Comparison of ENCODE assay signal across 27 cellular contexts in genomic region chr6:45654673-45655072, GRCh38.
A peak's percentile ranks its signal among the peaks of the same experiment; 100 is the strongest.
DNase-seq lines count a peak whose midpoint lies in the region; ATAC-seq, FAIRE-seq and TF ChIP-seq lines count a peak whose summit lies in the region.
"Had no signal": no experiment of that assay in that cellular context is flagged by ENCODE, and none has a peak within 500 bp of the region (broad histone marks: within the 10 kb centered on the region; RNA-seq: fewer than 3 reads in every experiment).

No MANE protein-coding gene starts in this region.

- H3K9me3 ChIP-seq in A549 (0 out of 3 replicates have a peak, but pooled peaks cover 7% of the 10 kb centered on the region), RWPE2 (ENCODE audit: severe bottlenecking) (no peaks in the 10 kb centered on the region)
- H3K9me3 ChIP-seq: esophagus squamous epithelium, suprapubic skin had no signal

- no peaks in the 10 kb centered on the region for H3K36me3 Mint-ChIP-seq in mesothelial cell of epicardium
- H3K36me3 Mint-ChIP-seq: stimulated activated memory B cell treated with anti-CD40 and anti-IgM and Interleukin-4, amounts not matched to agents 10 μg/mL and 1 μg/mL and 100 μg/mL, for 72 hours had no signal

- no peaks in the 10 kb centered on the region for H3K27me3 ChIP-seq in RWPE2 (ENCODE audit: insufficient read depth, poor library complexity, severe bottlenecking)
- H3K27me3 ChIP-seq: esophagus squamous epithelium had no signal

- no peak for DNase-seq in A549 (ENCODE audit: low read depth in 1 of 2, low spot score in 1 of 2)
- peak; percentile 33 for DNase-seq in GM03348 (ENCODE audit: low spot score)
- DNase-seq in RWPE2 (ENCODE audit: low spot score), result no peak
- DNase-seq in glomerular visceral epithelial cell (ENCODE audit: extremely low spot score), result peak; percentile 80
- DNase-seq in stimulated activated naive CD4-positive, alpha-beta T cell (lab: John Stamatoyannopoulos, UW), result no peak
- no peak for DNase-seq in NCI-H2107 (lab: John Stamatoyannopoulos, UW)
- no peak for DNase-seq in mesothelial cell of epicardium (ENCODE audit: low spot score in 2 of 2, unreplicated experiment in 2 of 2)
- DNase-seq: ACHN; activated CD4-positive, alpha-beta T cell treated with anti-CD3 and anti-CD28 coated beads for 1 hour; activated CD8-positive, alpha-beta T cell treated with anti-CD3 and anti-CD28 coated beads for 36 hours; activated naive CD4-positive, alpha-beta T cell; activated T-cell treated with anti-CD3 and anti-CD28 coated beads, Interleukin-2, amount 50 U/mL, for 24 hours; C1 segment of cervical spinal cord; esophagus squamous epithelium; head of caudate nucleus; Karpas-422; NCI-H1092 treated with DMSO at 0.1 percent for 48 hours; NCI-H2029; NCI-H82; SIG-M5; T-helper 1 cell had no signal

- ATAC-seq in A549, result no peak
- ATAC-seq in RWPE2 (ENCODE audit: low read depth), result no peak
- ATAC-seq in GM19463 (IDR thresholded peaks at IDR 0.05; ENCODE audit: unreplicated experiment), result no peak
- ATAC-seq: activated CD8-positive, alpha-beta T cell treated with anti-CD3 and anti-CD28 coated beads for 36 hours; stimulated activated memory B cell treated with anti-CD40 and anti-IgM and Interleukin-4, amounts not matched to agents 10 μg/mL and 1 μg/mL and 100 μg/mL, for 72 hours had no signal

- H3K4me3 Mint-ChIP-seq in mesothelial cell of epicardium, result no peak overlapping the region
- H3K4me3 Mint-ChIP-seq: activated CD8-positive, alpha-beta T cell treated with anti-CD3 and anti-CD28 coated beads for 36 hours; activated T-cell treated with anti-CD3 and anti-CD28 coated beads, Interleukin-2, amount 50 U/mL, for 24 hours; stimulated activated memory B cell treated with anti-CD40 and anti-IgM and Interleukin-4, amounts not matched to agents 10 μg/mL and 1 μg/mL and 100 μg/mL, for 72 hours had no signal

- H3K36me3 ChIP-seq in RWPE2 (ENCODE audit: low read depth), result no peaks in the 10 kb centered on the region
- H3K36me3 ChIP-seq: esophagus squamous epithelium, suprapubic skin had no signal

- no peak for TF ChIP-seq POLR2A in A549 (IDR thresholded peaks at IDR 0.05; ENCODE audit: low read length)

- H3K4me1 Mint-ChIP-seq in mesothelial cell of epicardium, result peaks cover 11% of the 10 kb centered on the region

- CTCF ChIA-PET in A549 (lab: Yijun Ruan, JAX), result interaction anchor here (1.0 kb wide), 1 partner anchor 60 kb away, joined by 3 read pairs; no protein-coding TSS in a partner anchor

- no peak for TF ChIP-seq EP300 in A549 (IDR thresholded peaks at IDR 0.05)

- H3K4me3 ChIP-seq in A549, result no peak overlapping the region
- H3K4me3 ChIP-seq in RWPE2 (ENCODE audit: severe bottlenecking), result no peak overlapping the region
- H3K4me3 ChIP-seq: esophagus squamous epithelium, suprapubic skin had no signal

- H3K4me1 ChIP-seq in A549, result peaks cover 47% of the 10 kb centered on the region
- peaks cover 40% of the 10 kb centered on the region for H3K4me1 ChIP-seq in RWPE2 (ENCODE audit: insufficient read depth, poor library complexity, severe bottlenecking)
- H3K4me1 ChIP-seq: suprapubic skin had no signal

- H3K27ac ChIP-seq in A549 (peak overlapping the region; percentile 83 to 86), RWPE2 (ENCODE audit: poor library complexity, severe bottlenecking) (peak overlapping the region; percentile 94)
- H3K27ac ChIP-seq: esophagus squamous epithelium, suprapubic skin had no signal

- H3K27ac Mint-ChIP-seq in mesothelial cell of epicardium, result no peak overlapping the region
- H3K27ac Mint-ChIP-seq: activated CD8-positive, alpha-beta T cell treated with anti-CD3 and anti-CD28 coated beads for 36 hours; activated T-cell treated with anti-CD3 and anti-CD28 coated beads, Interleukin-2, amount 50 U/mL, for 24 hours; stimulated activated memory B cell treated with anti-CD40 and anti-IgM and Interleukin-4, amounts not matched to agents 10 μg/mL and 1 μg/mL and 100 μg/mL, for 72 hours had no signal

- H3K4me2 ChIP-seq in A549, result peak overlapping the region; percentile 64; the same call in 2 of the 3 replicates

- TF ChIP-seq RAD21 in A549 (conservative IDR thresholded peaks at IDR 0.05 in 1 of 2, IDR thresholded peaks at IDR 0.05 in 1 of 2), result no peak

- peaks cover 15% of the 10 kb centered on the region for H3K27me3 Mint-ChIP-seq in mesothelial cell of epicardium (ENCODE audit: low read depth)

- no peaks in the 10 kb centered on the region for H3K9me3 Mint-ChIP-seq in mesothelial cell of epicardium
- H3K9me3 Mint-ChIP-seq: activated CD8-positive, alpha-beta T cell treated with anti-CD3 and anti-CD28 coated beads for 36 hours; stimulated activated memory B cell treated with anti-CD40 and anti-IgM and Interleukin-4, amounts not matched to agents 10 μg/mL and 1 μg/mL and 100 μg/mL, for 72 hours had no signal

- 20% methylated on average over 1 of the region's 2 CpGs for whole genome bisulfite sequencing in A549 (ENCODE audit: missing lambda C conversion rate)

- no peak for FAIRE-seq in A549 (lab: Jason Lieb, UNC)
- FAIRE-seq: bronchial epithelial cell, H54, urothelium cell line had no signal

- TF ChIP-seq CTCF in A549 (IDR thresholded peaks at IDR 0.05) (no peak), RWPE2 (IDR thresholded peaks at IDR 0.05; ENCODE audit: poor library complexity, severe bottlenecking) (no peak), mesothelial cell of epicardium (IDR thresholded peaks at IDR 0.05; ENCODE audit: unreplicated experiment) (no peak)

- POLR2A ChIA-PET in A549 (lab: Yijun Ruan, JAX), result no interaction called here

TF ChIP-seq in A549, 52 proteins besides CTCF, POLR2A, EP300 and RAD21:
- TF ChIP-seq POLR2AphosphoS2 (conservative IDR thresholded peaks at IDR 0.05; ENCODE audit: low read length), result no peak

Comparison
In these comparisons a context has a peak if more than half of its experiments do, and no peak if none do; other contexts are left out.
1. DNase-seq: peak in GM03348 (single experiment) and glomerular visceral epithelial cell (single experiment); none in A549 (0 of 2), RWPE2 (single experiment), stimulated activated naive CD4-positive, alpha-beta T cell (0 of 6), NCI-H2107 (single experiment) and mesothelial cell of epicardium (0 of 2).